ENCODE assay signal across 19 cellular contexts in the genomic region with DNA sequence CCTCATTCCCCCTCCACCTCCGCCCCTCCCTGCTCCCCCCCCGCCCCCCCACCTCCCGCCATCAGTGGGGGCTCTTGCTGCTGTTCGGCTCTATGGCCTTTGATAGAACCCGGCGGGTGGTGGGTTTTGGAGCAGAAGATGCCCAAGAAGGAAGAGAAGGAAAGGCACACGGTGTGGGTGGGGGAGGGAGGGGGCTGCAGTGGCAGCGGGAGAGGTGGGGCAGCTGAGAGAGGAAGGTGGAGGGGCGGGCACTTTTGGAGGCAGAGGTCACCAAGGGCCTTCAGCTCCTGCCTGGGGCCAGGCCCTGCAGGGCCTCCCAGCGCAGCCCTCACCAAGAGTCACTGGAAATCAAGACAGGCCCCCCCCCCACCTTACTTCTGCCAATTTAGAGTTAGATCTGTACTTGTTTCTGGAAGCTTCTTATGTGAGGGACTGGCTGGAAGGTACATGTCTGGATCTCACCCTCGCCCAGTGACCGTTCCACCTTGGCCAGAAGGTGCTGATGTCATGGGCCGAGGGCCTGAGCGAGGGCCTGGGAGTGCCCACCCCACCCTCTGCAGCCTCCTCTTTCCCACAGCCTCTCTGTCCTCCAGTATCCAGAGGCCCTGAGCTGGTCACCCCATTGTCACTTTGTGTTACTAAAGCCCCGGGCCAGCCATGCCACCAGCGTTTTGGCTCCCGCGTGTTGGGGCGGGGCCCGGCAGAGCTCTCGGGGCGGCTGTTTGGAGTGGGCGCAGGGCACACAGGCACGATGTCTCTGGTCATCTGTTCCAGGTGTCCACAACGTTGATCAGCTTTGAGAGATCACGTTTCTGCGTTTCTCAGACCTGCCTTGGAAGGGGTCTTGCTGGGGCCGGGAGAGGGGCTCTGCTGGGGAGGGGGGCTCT.
DNase-seq lines count a peak whose midpoint lies in the region; ATAC-seq, FAIRE-seq and TF ChIP-seq lines count a peak whose summit lies in the region.
"Had no signal": no experiment of that assay in that cellular context is flagged by ENCODE, and none has a peak within 500 bp of the region (broad histone marks: within the 10 kb centered on the region; RNA-seq: fewer than 3 reads in every experiment).

No MANE protein-coding gene starts in this region.

- H3K36me3 ChIP-seq in transverse colon = no peaks in the 10 kb centered on the region
- no peaks in the 10 kb centered on the region for H3K36me3 ChIP-seq in small intestine (ENCODE audit: control insufficient read depth in 2 of 2, insufficient read depth in 2 of 2, low read length in 2 of 2)
- no peaks in the 10 kb centered on the region for H3K36me3 ChIP-seq in mesendoderm (ENCODE audit: control insufficient read depth, insufficient read depth, low read length)

- 20 to 69% methylated on average over 5 to 27 of the region's 28 CpGs for WGBS in transverse colon (ENCODE audit: low coverage in 1 of 2), 2 donors
- 47 to 67% (median 55%) methylated on average over 24 to 28 of the region's 28 CpGs for WGBS in small intestine, 3 donors
- no CpG with 5 or more reads among the region's 28 CpGs for WGBS in mesendoderm (ENCODE audit: extremely low coverage, insufficient coverage, low lambda C conversion rate)

- H3K27me3 Mint-ChIP-seq in activated naive CD8-positive, alpha-beta T cell treated with anti-CD3 and anti-CD28 coated beads, Interleukin-2, amount 10 ng/mL, durations not matched to agents 7 days and 5 days = no peaks in the 10 kb centered on the region
- peaks cover 4% of the 10 kb centered on the region for H3K27me3 Mint-ChIP-seq in activated naive CD8-positive, alpha-beta T cell treated with anti-CD3 and anti-CD28 coated beads, Interleukin-2, amount 50 U/mL, for 24 hours
- H3K27me3 Mint-ChIP-seq in chondrocyte (ENCODE audit: low read depth) = peaks cover 17% of the 10 kb centered on the region
- H3K27me3 Mint-ChIP-seq: activated CD4-positive, alpha-beta T cell treated with anti-CD3 and anti-CD28 coated beads for 36 hours; CD4-positive, CD25-positive, alpha-beta regulatory T cell had no signal

- POLR2A ChIA-PET in activated naive CD8-positive, alpha-beta T cell treated with anti-CD3 and anti-CD28 coated beads, Interleukin-2, amount 10 ng/mL, durations not matched to agents 7 days and 5 days (lab: Charles Lee) = no interaction called here

- H3K4ac ChIP-seq in mesendoderm (ENCODE audit: low read depth, low read length) = no peak overlapping the region

- H3K4me1 Mint-ChIP-seq in activated naive CD8-positive, alpha-beta T cell treated with anti-CD3 and anti-CD28 coated beads, Interleukin-2, amount 10 ng/mL, durations not matched to agents 7 days and 5 days = no peaks in the 10 kb centered on the region
- H3K4me1 Mint-ChIP-seq in activated naive CD8-positive, alpha-beta T cell treated with anti-CD3 and anti-CD28 coated beads, Interleukin-2, amount 50 U/mL, for 24 hours = no peaks in the 10 kb centered on the region
- no peaks in the 10 kb centered on the region for H3K4me1 Mint-ChIP-seq in chondrocyte (ENCODE audit: low read depth)
- H3K4me1 Mint-ChIP-seq: activated CD4-positive, alpha-beta T cell treated with anti-CD3 and anti-CD28 coated beads for 36 hours; CD4-positive, CD25-positive, alpha-beta regulatory T cell had no signal

- H3K4me1 ChIP-seq in transverse colon = peaks cover 0 to 25% (median 19%) of the 10 kb centered on the region in 4 donors
- H3K4me1 ChIP-seq in small intestine (ENCODE audit: control insufficient read depth in 2 of 2, insufficient read depth in 1 of 2, low read depth in 1 of 2, low read length in 1 of 2) = no peaks in the 10 kb centered on the region
- peaks cover 9% of the 10 kb centered on the region for H3K4me1 ChIP-seq in mesendoderm (ENCODE audit: control insufficient read depth, low read depth, low read length)

- DNase-seq in activated naive CD8-positive, alpha-beta T cell treated with anti-CD3 and anti-CD28 coated beads, Interleukin-2, amount 10 ng/mL, durations not matched to agents 7 days and 5 days = peak; percentile 19
- DNase-seq in activated naive CD8-positive, alpha-beta T cell treated with anti-CD3 and anti-CD28 coated beads, Interleukin-2, amount 50 U/mL, for 24 hours = no peak
- peak; percentile 61 for DNase-seq in chondrocyte (ENCODE audit: low spot score)
- DNase-seq in islet precursor cell = peak; percentile 61
- DNase-seq in transverse colon = peak; percentile 5
- no peak for DNase-seq in small intestine
- no peak for DNase-seq in mesendoderm
- DNase-seq: activated CD4-positive, alpha-beta T cell treated with anti-CD3 and anti-CD28 coated beads for 36 hours; CD4-positive, CD25-positive, alpha-beta regulatory T cell; cerebellar nuclear complex; midbrain; MM.1S; NCI-H187; NCI-H226; stimulated activated CD4-positive, alpha-beta T cell treated with anti-CD3 and anti-CD28 coated beads, Interleukin-15, amount 100 ng/mL, for 24 hours; T-helper 9 cell had no signal

- H3K4me3 ChIP-seq in transverse colon (no peak overlapping the region), small intestine (ENCODE audit: low read depth in 1 of 2, low read length in 2 of 2) (no peak overlapping the region), mesendoderm (ENCODE audit: low read length) (no peak overlapping the region)

- in situ Hi-C loops in transverse colon (cut with MboI; ENCODE audit: low pct_ligation_motif_present in 1 of 4, low pct_unique_long_range_greater_than_20kb in 1 of 4, low sequenced_read_pairs in 3 of 4) = no loop called here

- H2BK5ac ChIP-seq in mesendoderm (ENCODE audit: low read length) = no peak overlapping the region

- H3K27me3 ChIP-seq in transverse colon (peaks cover 5% of the 10 kb centered on the region), small intestine (ENCODE audit: control insufficient read depth in 2 of 2, insufficient read depth in 2 of 2, low read length in 2 of 2) (no peaks in the 10 kb centered on the region), mesendoderm (ENCODE audit: insufficient read depth, low read length, poor library complexity) (no peaks in the 10 kb centered on the region)

- no peak overlapping the region for H3K27ac ChIP-seq in transverse colon
- no peak overlapping the region for H3K27ac ChIP-seq in small intestine (ENCODE audit: low read depth in 1 of 2, low read length in 1 of 2)
- H3K27ac ChIP-seq in mesendoderm (ENCODE audit: low read depth, low read length) = no peak overlapping the region

- no peaks in the 10 kb centered on the region for H3K9me3 ChIP-seq in transverse colon
- no peaks in the 10 kb centered on the region for H3K9me3 ChIP-seq in small intestine (ENCODE audit: control insufficient read depth, low read depth)

- intact Hi-C loops in transverse colon (cut with DNase I; ENCODE audit: low total_unique reads) = no loop called here

- no peak overlapping the region for H3K4me3 Mint-ChIP-seq in activated naive CD8-positive, alpha-beta T cell treated with anti-CD3 and anti-CD28 coated beads, Interleukin-2, amount 10 ng/mL, durations not matched to agents 7 days and 5 days
- H3K4me3 Mint-ChIP-seq in activated naive CD8-positive, alpha-beta T cell treated with anti-CD3 and anti-CD28 coated beads, Interleukin-2, amount 50 U/mL, for 24 hours = no peak overlapping the region
- no peak overlapping the region for H3K4me3 Mint-ChIP-seq in chondrocyte (ENCODE audit: unreplicated experiment)
- H3K4me3 Mint-ChIP-seq: activated CD4-positive, alpha-beta T cell treated with anti-CD3 and anti-CD28 coated beads for 36 hours; CD4-positive, CD25-positive, alpha-beta regulatory T cell had no signal

- H3K9me3 Mint-ChIP-seq in activated naive CD8-positive, alpha-beta T cell treated with anti-CD3 and anti-CD28 coated beads, Interleukin-2, amount 10 ng/mL, durations not matched to agents 7 days and 5 days = peaks cover 9% of the 10 kb centered on the region
- H3K9me3 Mint-ChIP-seq in activated naive CD8-positive, alpha-beta T cell treated with anti-CD3 and anti-CD28 coated beads, Interleukin-2, amount 50 U/mL, for 24 hours = peaks cover 10% of the 10 kb centered on the region
- peaks cover 3% of the 10 kb centered on the region for H3K9me3 Mint-ChIP-seq in chondrocyte (ENCODE audit: low read depth)

- no peaks in the 10 kb centered on the region for H3K79me1 ChIP-seq in mesendoderm (ENCODE audit: low read length)

- no peak overlapping the region for H3K56ac ChIP-seq in mesendoderm (ENCODE audit: low read length)

- H2BK15ac ChIP-seq in mesendoderm (replicated peaks; ENCODE audit: low read depth) = no peak overlapping the region

- H3K9ac ChIP-seq in mesendoderm (ENCODE audit: low read length) = no peak overlapping the region

- TF ChIP-seq POLR2A in transverse colon (IDR thresholded peaks at IDR 0.05) = no peak

- no peak for TF ChIP-seq EP300 in transverse colon (IDR thresholded peaks at IDR 0.05; ENCODE audit: low read depth)

- no peak overlapping the region for H3K23ac ChIP-seq in mesendoderm (ENCODE audit: low read length)

- no peaks in the 10 kb centered on the region for H3K79me2 ChIP-seq in mesendoderm (ENCODE audit: control insufficient read depth, insufficient read depth, low read length)

- no peak overlapping the region for H3K4me2 ChIP-seq in mesendoderm (ENCODE audit: low read length)

- no peaks in the 10 kb centered on the region for H3K36me3 Mint-ChIP-seq in activated naive CD8-positive, alpha-beta T cell treated with anti-CD3 and anti-CD28 coated beads, Interleukin-2, amount 10 ng/mL, durations not matched to agents 7 days and 5 days
- H3K36me3 Mint-ChIP-seq in activated naive CD8-positive, alpha-beta T cell treated with anti-CD3 and anti-CD28 coated beads, Interleukin-2, amount 50 U/mL, for 24 hours (ENCODE audit: low read depth) = no peaks in the 10 kb centered on the region
- no peaks in the 10 kb centered on the region for H3K36me3 Mint-ChIP-seq in chondrocyte (ENCODE audit: low read depth)
- H3K36me3 Mint-ChIP-seq: CD4-positive, CD25-positive, alpha-beta regulatory T cell had no signal

- no peak overlapping the region for H4K5ac ChIP-seq in mesendoderm (ENCODE audit: low read length)

- no peak for FAIRE-seq in small intestine (lab: Jason Lieb, UNC)

- TF ChIP-seq CTCF in chondrocyte (IDR thresholded peaks at IDR 0.05) (no peak), transverse colon (IDR thresholded peaks at IDR 0.05) (no peak)

- no peak overlapping the region for H4K8ac ChIP-seq in mesendoderm (ENCODE audit: low read depth, low read length)

- no peak overlapping the region for H3K18ac ChIP-seq in mesendoderm (ENCODE audit: low read length)

- H3K27ac Mint-ChIP-seq in activated naive CD8-positive, alpha-beta T cell treated with anti-CD3 and anti-CD28 coated beads, Interleukin-2, amount 10 ng/mL, durations not matched to agents 7 days and 5 days = no peak overlapping the region
- no peak overlapping the region for H3K27ac Mint-ChIP-seq in activated naive CD8-positive, alpha-beta T cell treated with anti-CD3 and anti-CD28 coated beads, Interleukin-2, amount 50 U/mL, for 24 hours
- no peak overlapping the region for H3K27ac Mint-ChIP-seq in chondrocyte (ENCODE audit: unreplicated experiment)
- H3K27ac Mint-ChIP-seq: activated CD4-positive, alpha-beta T cell treated with anti-CD3 and anti-CD28 coated beads for 36 hours; activated T-helper 2 cell treated with anti-CD3 and anti-CD28 coated beads, Interferon-gamma antibody, Interleukin-2, Interleukin-4, amounts not matched to agents 10 μg/mL and 5 μg/mL and 100 μg/mL, durations not matched to agents 14 hours and 24 hours and 36 hours; CD4-positive, CD25-positive, alpha-beta regulatory T cell had no signal

- no peak overlapping the region for H2AK5ac ChIP-seq in mesendoderm (ENCODE audit: low read length)

- H2BK120ac ChIP-seq in mesendoderm (ENCODE audit: low read depth, low read length) = no peak overlapping the region

- no peak for ATAC-seq in activated naive CD8-positive, alpha-beta T cell treated with anti-CD3 and anti-CD28 coated beads, Interleukin-2, amount 10 ng/mL, durations not matched to agents 7 days and 5 days (ENCODE audit: low read depth)
- no peak for ATAC-seq in activated naive CD8-positive, alpha-beta T cell treated with anti-CD3 and anti-CD28 coated beads, Interleukin-2, amount 50 U/mL, for 24 hours
- ATAC-seq in HG03139 (IDR thresholded peaks at IDR 0.05; ENCODE audit: unreplicated experiment) = no peak
- ATAC-seq: activated CD4-positive, alpha-beta T cell treated with anti-CD3 and anti-CD28 coated beads for 36 hours; SK-N-SH treated with all-trans-retinoic acid at 6 μM for 48 hours had no signal

Comparison
In these comparisons a context has a peak if more than half of its experiments do, and no peak if none do; other contexts are left out.
1. DNase-seq: peak in activated naive CD8-positive, alpha-beta T cell treated with anti-CD3 and anti-CD28 coated beads, Interleukin-2, amount 10 ng/mL, durations not matched to agents 7 days and 5 days (single experiment), chondrocyte (single experiment), islet precursor cell (single experiment) and transverse colon (single experiment); none in activated naive CD8-positive, alpha-beta T cell treated with anti-CD3 and anti-CD28 coated beads, Interleukin-2, amount 50 U/mL, for 24 hours (single experiment), small intestine (single experiment) and mesendoderm (single experiment).